In genomic region chr2:70728128-70728527, GRCh38 we compare ENCODE assay signal across 15 cellular contexts. TPM values are rescaled to one million over a fixed set of nuclear protein-coding genes. Genes with fewer than 3 reads are reported as not detected.
DNase-seq lines count a peak whose midpoint lies in the region; ATAC-seq and TF ChIP-seq lines count a peak whose summit lies in the region.
"Had no signal": no experiment of that assay in that cellular context is flagged by ENCODE, and none has a peak within 500 bp of the region (broad histone marks: within the 10 kb centered on the region; RNA-seq: fewer than 3 reads in every experiment).

No MANE protein-coding gene starts in this region.

- peak overlapping the region; percentile 29; the same call in 1 of the 2 replicates for H3K27ac ChIP-seq in GM23338 (ENCODE audit: low read depth)
- H3K27ac ChIP-seq in HUES64 (ENCODE audit: low read depth, low read length), result peak overlapping the region; percentile 66; the same call in 1 of the 2 replicates
- no peak overlapping the region for H3K27ac ChIP-seq in endodermal cell (ENCODE audit: low read depth, low read length)
- H3K27ac ChIP-seq in mesendoderm (ENCODE audit: low read depth, low read length), result peak overlapping the region; percentile 53
- no peak overlapping the region for H3K27ac ChIP-seq in trophoblast cell (ENCODE audit: low read depth, low read length)

- H2AK5ac ChIP-seq in mesendoderm (ENCODE audit: low read length) (peak overlapping the region; percentile 37), trophoblast cell (ENCODE audit: low read length) (no peak overlapping the region)

- H3K27me3 Mint-ChIP-seq in GM23338 (ENCODE audit: insufficient read depth, low read depth, poor library complexity) (peaks cover 10% of the 10 kb centered on the region), endodermal cell (ENCODE audit: insufficient read depth) (peaks cover 2% of the 10 kb centered on the region)

- H3K4me1 ChIP-seq in GM23338 (ENCODE audit: insufficient read depth) (peaks cover 67% of the 10 kb centered on the region), HUES64 (ENCODE audit: insufficient read depth, low read length) (peaks cover 51% of the 10 kb centered on the region), endodermal cell (ENCODE audit: control insufficient read depth, insufficient read depth, low read length) (peaks cover 7% of the 10 kb centered on the region), mesendoderm (ENCODE audit: control insufficient read depth, low read depth, low read length) (peaks cover 38% of the 10 kb centered on the region), trophoblast cell (ENCODE audit: control insufficient read depth in 1 of 2, insufficient read depth in 2 of 2, low read length in 2 of 2) (peaks cover 0 to 2% of the 10 kb centered on the region in 2 experiments)

- WGBS in HUES64, result 51% methylated on average over 7 of the region's 7 CpGs
- 62 to 76% methylated on average over 4 to 7 of the region's 7 CpGs for WGBS in endodermal cell (ENCODE audit: insufficient coverage in 1 of 2, insufficient read length in 1 of 2), 2 experiments
- no CpG with 5 or more reads among the region's 7 CpGs for WGBS in mesendoderm (ENCODE audit: extremely low coverage, insufficient coverage, low lambda C conversion rate)
- WGBS in trophoblast cell (ENCODE audit: extremely low coverage, insufficient coverage, insufficient read length), result no CpG with 5 or more reads among the region's 7 CpGs

- H3K9me3 ChIP-seq in HUES64 (ENCODE audit: insufficient read depth, low read depth, low read length), result no peaks in the 10 kb centered on the region
- H3K9me3 ChIP-seq in endodermal cell (ENCODE audit: control insufficient read depth, low read length), result no peaks in the 10 kb centered on the region
- no peaks in the 10 kb centered on the region for H3K9me3 ChIP-seq in trophoblast cell (ENCODE audit: insufficient read depth, low read depth, low read length)

- no peak overlapping the region for H2BK15ac ChIP-seq in mesendoderm (replicated peaks; ENCODE audit: low read depth)

- H2BK12ac ChIP-seq in trophoblast cell (ENCODE audit: low read length), result no peak overlapping the region

- H2AFZ ChIP-seq in GM23338 (no peak overlapping the region), trophoblast cell (ENCODE audit: insufficient read depth, low read length, poor library complexity) (no peak overlapping the region)

- H3K9ac ChIP-seq in HUES64 (ENCODE audit: low read depth, low read length) (peak overlapping the region; percentile 50; the same call in 1 of the 2 replicates), endodermal cell (ENCODE audit: extremely low read depth, low read length, poor library complexity, severe bottlenecking) (no peak overlapping the region), mesendoderm (ENCODE audit: low read length) (peak overlapping the region; percentile 28), trophoblast cell (ENCODE audit: low read length) (no peak overlapping the region)

- H3K4me3 Mint-ChIP-seq in GM23338 (peak overlapping the region; percentile 32; the same call in 1 of the 3 replicates), endodermal cell (no peak overlapping the region)
- H3K4me3 Mint-ChIP-seq: CD8-positive, alpha-beta T cell had no signal

- 0 out of 2 replicates have a peak, but pooled peaks cover 8% of the 10 kb centered on the region for H3F3A ChIP-seq in GM23338 (replicated peaks; ENCODE audit: low read depth)

- H3K36me3 Mint-ChIP-seq in GM23338 (ENCODE audit: low read depth) (peaks cover 16% of the 10 kb centered on the region; the same call in 2 of the 3 replicates), endodermal cell (ENCODE audit: low read depth) (no peaks in the 10 kb centered on the region)
- H3K36me3 Mint-ChIP-seq: CD8-positive, alpha-beta T cell had no signal

- no peak overlapping the region for H3K14ac ChIP-seq in trophoblast cell (ENCODE audit: low read length)

- H4K12ac ChIP-seq in trophoblast cell (ENCODE audit: low read depth, low read length), result no peak overlapping the region

- no peak overlapping the region for H3K4me3 ChIP-seq in GM23338
- no peak overlapping the region for H3K4me3 ChIP-seq in HUES64 (ENCODE audit: low read length)
- H3K4me3 ChIP-seq in endodermal cell (ENCODE audit: low read length), result no peak overlapping the region
- H3K4me3 ChIP-seq in mesendoderm (ENCODE audit: low read length), result no peak overlapping the region
- no peak overlapping the region for H3K4me3 ChIP-seq in trophoblast cell (ENCODE audit: low read depth, low read length)

- H3K36me3 ChIP-seq in GM23338 (ENCODE audit: insufficient read depth) (no peaks in the 10 kb centered on the region; the same call in 1 of the 2 replicates), HUES64 (ENCODE audit: insufficient read depth, low read length) (no peaks in the 10 kb centered on the region), endodermal cell (ENCODE audit: control insufficient read depth, insufficient read depth, low read length) (no peaks in the 10 kb centered on the region), mesendoderm (ENCODE audit: control insufficient read depth, insufficient read depth, low read length) (no peaks in the 10 kb centered on the region), trophoblast cell (ENCODE audit: control insufficient read depth in 1 of 2, insufficient read depth in 2 of 2, low read length in 2 of 2) (no peaks in the 10 kb centered on the region)

- TF ChIP-seq CTCF in GM23338 (conservative IDR thresholded peaks at IDR 0.05; ENCODE audit: low read depth in 2 of 2) (no peak), endodermal cell (conservative IDR thresholded peaks at IDR 0.05) (no peak)

- H4K20me1 ChIP-seq in GM23338 (replicated peaks; ENCODE audit: insufficient read depth), result peaks cover 57% of the 10 kb centered on the region

- peaks cover 4% of the 10 kb centered on the region; the same call in 1 of the 2 replicates for H3K9me2 ChIP-seq in GM23338 (ENCODE audit: insufficient read depth)

- peaks cover 32% of the 10 kb centered on the region for H3K79me1 ChIP-seq in mesendoderm (ENCODE audit: low read length)
- H3K79me1 ChIP-seq in trophoblast cell (ENCODE audit: low read length), result no peaks in the 10 kb centered on the region

- no peak overlapping the region for H3K23ac ChIP-seq in mesendoderm (ENCODE audit: low read length)
- H3K23ac ChIP-seq in trophoblast cell (ENCODE audit: low read length), result no peak overlapping the region

- H3K27me3 ChIP-seq in GM23338 (ENCODE audit: insufficient read depth), result no peaks in the 10 kb centered on the region
- H3K27me3 ChIP-seq in HUES64 (ENCODE audit: insufficient read depth, low read length), result no peaks in the 10 kb centered on the region
- no peaks in the 10 kb centered on the region for H3K27me3 ChIP-seq in endodermal cell (ENCODE audit: control insufficient read depth, insufficient read depth, low read length, poor library complexity, severe bottlenecking)
- H3K27me3 ChIP-seq in mesendoderm (ENCODE audit: insufficient read depth, low read length, poor library complexity), result no peaks in the 10 kb centered on the region
- H3K27me3 ChIP-seq in trophoblast cell (ENCODE audit: insufficient read depth, low read length), result no peaks in the 10 kb centered on the region

- H3K27ac Mint-ChIP-seq in GM23338 (peak overlapping the region; percentile 98), endodermal cell (peak overlapping the region; percentile 86)
- H3K27ac Mint-ChIP-seq: CD8-positive, alpha-beta T cell had no signal

- H3K9me3 Mint-ChIP-seq in GM23338 (no peaks in the 10 kb centered on the region; the same call in 2 of the 3 replicates), endodermal cell (no peaks in the 10 kb centered on the region)
- H3K9me3 Mint-ChIP-seq: CD8-positive, alpha-beta T cell had no signal

- H3K4me2 ChIP-seq in GM23338 (peak overlapping the region; percentile 36), mesendoderm (ENCODE audit: low read length) (no peak overlapping the region), trophoblast cell (ENCODE audit: low read length) (no peak overlapping the region)

- H3K79me2 ChIP-seq in GM23338 (replicated peaks; ENCODE audit: insufficient read depth), result peaks cover 99% of the 10 kb centered on the region
- H3K79me2 ChIP-seq in mesendoderm (ENCODE audit: control insufficient read depth, insufficient read depth, low read length), result peaks cover 74% of the 10 kb centered on the region
- no peaks in the 10 kb centered on the region for H3K79me2 ChIP-seq in trophoblast cell (ENCODE audit: control insufficient read depth, insufficient read depth, low read length, poor library complexity)

- H2BK5ac ChIP-seq in mesendoderm (ENCODE audit: low read length) (peak overlapping the region; percentile 49), trophoblast cell (ENCODE audit: low read depth, low read length, poor library complexity) (no peak overlapping the region)

- no peak overlapping the region for H4K8ac ChIP-seq in mesendoderm (ENCODE audit: low read depth, low read length)
- no peak overlapping the region for H4K8ac ChIP-seq in trophoblast cell (ENCODE audit: low read depth, low read length)

- peak; percentile 89 for DNase-seq in GM23338 (ENCODE audit: low spot score)
- DNase-seq in endodermal cell, result peak; percentile 87
- peak; percentile 98 for DNase-seq in mesendoderm
- DNase-seq in trophoblast cell, result no peak
- no peak for DNase-seq in HuH-7.5 (ENCODE audit: low spot score)
- DNase-seq: CD8-positive, alpha-beta T cell; DMS79 treated with DMSO at 0.1 percent for 48 hours; GF-D8; KBM-7; NCI-H1092 treated with DMSO at 0.1 percent for 48 hours; NCI-H187 treated with DMSO at 0.1 percent for 48 hours; SHP77 treated with DMSO at 0.1 percent for 48 hours had no signal

- H3K18ac ChIP-seq in mesendoderm (ENCODE audit: low read length), result peak overlapping the region; percentile 13
- H3K18ac ChIP-seq in trophoblast cell (ENCODE audit: low read length), result no peak overlapping the region

- no peak overlapping the region for H3K4ac ChIP-seq in mesendoderm (ENCODE audit: low read depth, low read length)
- no peak overlapping the region for H3K4ac ChIP-seq in trophoblast cell (ENCODE audit: low read depth, low read length)

- no peak overlapping the region for H2BK120ac ChIP-seq in mesendoderm (ENCODE audit: low read depth, low read length)
- no peak overlapping the region for H2BK120ac ChIP-seq in trophoblast cell (ENCODE audit: insufficient read depth, low read length, poor library complexity)

- peak overlapping the region; percentile 69 for H3K56ac ChIP-seq in mesendoderm (ENCODE audit: low read length)

- H4K91ac ChIP-seq in trophoblast cell (ENCODE audit: low read depth, low read length), result no peak overlapping the region

- ATAC-seq in GM23338, result peak; percentile 86
- no peak for ATAC-seq in HG02678 (IDR thresholded peaks at IDR 0.05; ENCODE audit: unreplicated experiment)
- ATAC-seq: CD8-positive, alpha-beta T cell had no signal

- H3K4me1 Mint-ChIP-seq in GM23338, result peaks cover 88% of the 10 kb centered on the region
- H3K4me1 Mint-ChIP-seq in endodermal cell, result peaks cover 26% of the 10 kb centered on the region

- no peak overlapping the region for H4K5ac ChIP-seq in mesendoderm (ENCODE audit: low read length)

RNA-seq across cellular contexts. Expression of gene ADD2, which starts 39.9 kb away (rescaled TPM):
- 138 and 223 TPM in 2 replicates for total RNA-seq in GM23338 (2014; rRNA removed; shearing (Covaris generic))
- 34.6 and 40.2 TPM in 2 replicates for polyA plus RNA-seq in GM23338 (2016; fragmentation: Nextera tagmentation; extraction: Ambion mirVana)
- polyA plus RNA-seq in HUES64 (2013, experiment 1 of 2), result 84.4 TPM
- 88.1 TPM for polyA plus RNA-seq in HUES64 (2013, experiment 2 of 2)
- total RNA-seq in endodermal cell, result 10 to 100 TPM; 14.8 to 53.0 TPM
- 65.9 TPM for polyA plus RNA-seq in endodermal cell (2013, experiment 1 of 2)
- polyA plus RNA-seq in endodermal cell (2013, experiment 2 of 2), result 55.3 TPM
- 160 TPM for polyA plus RNA-seq in mesendoderm (2013, experiment 1 of 2)
- polyA plus RNA-seq in mesendoderm (2013, experiment 2 of 2), result 173 TPM
- polyA plus RNA-seq in trophoblast cell (2013), result 0.56 and 0.63 TPM in 2 replicates
- polyA plus RNA-seq: BJ had no signal

Comparison
In these comparisons a context has a peak if more than half of its experiments do, and no peak if none do; other contexts are left out.
1. DNase-seq: peak in GM23338 (single experiment), endodermal cell (single experiment) and mesendoderm (single experiment); none in trophoblast cell (0 of 2) and HuH-7.5 (single experiment).
2. H3K27ac ChIP-seq: peak in GM23338 (single experiment), HUES64 (single experiment) and mesendoderm (single experiment); none in endodermal cell (single experiment) and trophoblast cell (single experiment).
3. H3K9ac ChIP-seq: peak in HUES64 (single experiment) and mesendoderm (single experiment); none in endodermal cell (single experiment) and trophoblast cell (single experiment).